In the genomic region with DNA sequence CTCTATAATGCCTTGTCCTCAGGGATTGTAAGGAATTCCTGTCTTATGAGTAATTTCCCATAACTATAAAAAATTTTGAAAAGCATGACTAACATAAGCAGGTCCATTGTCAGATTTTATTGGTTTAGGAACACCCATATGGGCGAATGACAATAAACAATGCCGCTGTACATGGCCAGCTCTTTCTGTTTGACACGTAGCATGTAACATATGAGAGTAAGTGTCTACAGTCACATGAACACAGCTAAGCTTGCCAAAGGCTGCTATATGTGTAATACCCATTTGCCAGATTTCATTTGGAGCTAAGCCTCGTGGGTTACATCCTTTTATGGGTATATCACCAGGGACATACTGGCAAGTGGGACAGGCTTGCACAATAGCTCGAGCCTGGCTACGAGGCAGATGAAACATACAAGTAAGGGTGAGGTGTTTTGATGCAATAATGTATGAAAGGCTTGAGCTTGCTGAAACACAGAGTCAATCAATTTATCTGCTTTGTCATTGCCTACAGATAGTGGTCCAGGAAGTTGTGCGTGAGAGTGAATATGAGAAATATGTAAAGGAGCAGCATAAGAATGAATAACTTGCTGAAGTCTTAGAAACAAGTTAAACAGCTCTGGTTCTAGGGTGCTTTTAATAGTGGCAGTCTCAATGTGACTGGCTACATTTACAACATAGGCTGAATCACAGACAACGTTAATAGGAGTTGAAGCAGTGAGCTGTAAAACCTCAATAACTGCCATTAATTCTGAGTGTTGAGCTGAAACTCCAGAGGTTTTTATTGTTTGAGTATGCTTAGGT, we compare ENCODE assay signal across 19 cellular contexts.
DNase-seq lines count a peak whose midpoint lies in the region; ATAC-seq, FAIRE-seq and TF ChIP-seq lines count a peak whose summit lies in the region.
"Had no signal": no experiment of that assay in that cellular context is flagged by ENCODE, and none has a peak within 500 bp of the region (broad histone marks: within the 10 kb centered on the region; RNA-seq: fewer than 3 reads in every experiment).

No MANE protein-coding gene starts in this region.

- H2AFZ ChIP-seq in osteoblast (ENCODE audit: low read length), result no peak overlapping the region

- CTCF ChIA-PET in RWPE1 (lab: Yijun Ruan, JAX), result interaction anchor here (0.9 kb wide), 1 partner anchor 10 kb away, joined by 3 read pairs; no protein-coding TSS in a partner anchor

- no peaks in the 10 kb centered on the region for H4K20me1 ChIP-seq in osteoblast (ENCODE audit: insufficient read depth, low read length)

- no peak overlapping the region for H3K4me3 ChIP-seq in osteoblast (ENCODE audit: insufficient read depth, low read length)
- H3K4me3 ChIP-seq: dorsolateral prefrontal cortex, gastrocnemius medialis, left ventricle myocardium inferior, SJCRH30 had no signal

- H3K79me2 ChIP-seq in osteoblast (ENCODE audit: insufficient read depth, low read length), result no peaks in the 10 kb centered on the region

- H3K36me3 ChIP-seq in osteoblast (ENCODE audit: insufficient read depth, low read length), result no peaks in the 10 kb centered on the region
- H3K36me3 ChIP-seq: gastrocnemius medialis, left ventricle myocardium inferior, neutrophil, SJCRH30 had no signal

- H3K9me3 ChIP-seq in osteoblast (ENCODE audit: low read depth, low read length), result no peaks in the 10 kb centered on the region
- H3K9me3 ChIP-seq: gastrocnemius medialis, left ventricle myocardium inferior, neutrophil, SJCRH30 had no signal

- no peak for FAIRE-seq in H54 (lab: Jason Lieb, UNC)
- FAIRE-seq: A204.1 had no signal

- DNase-seq in A172 (ENCODE audit: low spot score) (peak; percentile 30), RWPE1 (ENCODE audit: low spot score) (peak; percentile 43), glomerular visceral epithelial cell (ENCODE audit: extremely low spot score) (peak; percentile 62), sciatic nerve (ENCODE audit: low spot score) (no peak), SK-N-DZ (ENCODE audit: low spot score) (no peak), H54 (ENCODE audit: insufficient read length, low spot score) (no peak), osteoblast (ENCODE audit: insufficient read length, low spot score, missing footprints) (no peak)
- DNase-seq: activated B cell treated with CpG ODN at 0.5 μM for 24 hours; activated naive CD8-positive, alpha-beta T cell treated with anti-CD3 and anti-CD28 coated beads, Interleukin-2, amount 50 U/mL, for 24 hours; dorsolateral prefrontal cortex; gastrocnemius medialis; left ventricle myocardium inferior; NCI-H69; SJCRH30; stimulated activated CD4-positive, alpha-beta T cell treated with anti-CD3 and anti-CD28 coated beads, Interleukin-15, amount 100 ng/mL, for 24 hours; trophoblast cell had no signal

- H3K27ac ChIP-seq in RWPE1 (no peak overlapping the region), osteoblast (ENCODE audit: low read depth, low read length) (no peak overlapping the region)
- H3K27ac ChIP-seq: dorsolateral prefrontal cortex, gastrocnemius medialis, left ventricle myocardium inferior, neutrophil, SJCRH30 had no signal

- H3K27me3 ChIP-seq in osteoblast (ENCODE audit: insufficient read depth, low read length), result no peaks in the 10 kb centered on the region
- H3K27me3 ChIP-seq: gastrocnemius medialis, neutrophil, SJCRH30 had no signal

- no peak overlapping the region for H3K4me2 ChIP-seq in osteoblast (ENCODE audit: insufficient read depth, low read length)

- no peak for TF ChIP-seq POLR2A in H54 (IDR thresholded peaks at IDR 0.05; ENCODE audit: low read depth, low read length)

- TF ChIP-seq CTCF in RWPE1 (conservative IDR thresholded peaks at IDR 0.05; ENCODE audit: low read depth) (no peak), osteoblast (IDR thresholded peaks at IDR 0.05; ENCODE audit: extremely low read depth, low read depth, low read length) (no peak)

- intact Hi-C loops in sciatic nerve (cut with DNase I), result no loop called here

- no peaks in the 10 kb centered on the region for H3K4me1 ChIP-seq in osteoblast (ENCODE audit: insufficient read depth, low read length)
- H3K4me1 ChIP-seq: gastrocnemius medialis, left ventricle myocardium inferior had no signal

- ATAC-seq in HG02884 (IDR thresholded peaks at IDR 0.05; ENCODE audit: unreplicated experiment) (peak; percentile 45), sciatic nerve (no peak)
- ATAC-seq: activated naive CD8-positive, alpha-beta T cell treated with anti-CD3 and anti-CD28 coated beads, Interleukin-2, amount 50 U/mL, for 24 hours; gastrocnemius medialis had no signal

- POLR2A ChIA-PET in RWPE1 (lab: Yijun Ruan, JAX; ENCODE audit: low non-redundant PET), result no interaction called here

Comparison
In these comparisons a context has a peak if more than half of its experiments do, and no peak if none do; other contexts are left out.
1. DNase-seq: peak in A172 (single experiment), RWPE1 (single experiment) and glomerular visceral epithelial cell (single experiment); none in sciatic nerve (single experiment), SK-N-DZ (single experiment), H54 (single experiment) and osteoblast (single experiment).